Comparison of ENCODE assay signal across 8 cellular contexts in the genomic region with DNA sequence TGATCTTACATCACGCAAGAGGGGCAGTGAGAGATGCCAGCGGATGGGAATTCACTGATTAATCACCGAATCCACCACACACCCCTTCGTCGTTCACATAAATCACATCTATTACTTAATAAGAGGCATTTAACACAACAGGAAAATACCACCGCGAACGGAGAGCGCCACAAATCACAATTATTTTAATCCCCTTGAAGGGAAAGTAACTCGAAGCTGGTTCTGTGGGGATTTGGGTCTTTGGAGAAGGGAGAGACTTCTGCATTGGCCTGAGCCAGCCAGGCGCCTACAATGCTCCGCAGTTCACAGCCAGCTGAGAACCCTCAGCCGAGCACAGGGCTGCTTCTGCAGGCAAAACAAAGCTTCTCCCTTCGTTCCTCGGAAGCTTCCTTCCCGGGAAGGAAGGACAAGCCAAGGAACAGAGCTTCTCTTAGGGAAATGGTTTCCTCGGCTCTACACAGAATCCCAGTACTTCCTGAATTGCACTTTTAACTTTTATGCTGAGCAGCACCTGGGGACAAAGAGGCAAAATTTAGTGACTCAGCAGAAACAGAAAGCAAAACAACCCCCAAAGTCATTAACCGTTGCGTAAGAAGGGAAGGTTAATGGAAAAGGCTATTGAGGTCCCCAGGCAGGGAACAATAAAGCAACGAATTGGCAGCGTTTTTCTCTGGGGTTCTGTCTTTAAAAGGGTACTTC. TPM values are rescaled to one million over a fixed set of nuclear protein-coding genes. Genes with fewer than 3 reads are reported as not detected.
DNase-seq lines count a peak whose midpoint lies in the region; ATAC-seq, FAIRE-seq and TF ChIP-seq lines count a peak whose summit lies in the region.

Gene LRP1B, minus strand, starts transcription at position 1 of the 699 bp plus-strand sequence. CDS start 287 bp downstream, outside the sequence.

- H3K9me3 ChIP-seq in pancreas (no peaks in the 10 kb centered on the region), T-helper 17 cell (ENCODE audit: control insufficient read depth, low read length, poor library complexity, severe bottlenecking) (no peaks in the 10 kb centered on the region)

- H3K27me3 ChIP-seq in pancreas = peaks cover 0 to 5% (median 0%) of the 10 kb centered on the region in 4 donors

- H3K4me3 Mint-ChIP-seq in WTC11 = peak within 1 kb of the TSS; percentile 87
- no peak within 1 kb of the TSS for H3K4me3 Mint-ChIP-seq in T-helper 17 cell
- H3K4me3 Mint-ChIP-seq in activated naive CD4-positive, alpha-beta T cell treated with anti-CD3 and anti-CD28 coated beads for 36 hours = no peak within 1 kb of the TSS

- intact Hi-C loops in Right ventricle myocardium inferior (cut with DNase I) (no loop called here), cardiac septum (cut with DNase I) (no loop called here), head of caudate nucleus (cut with DNase I) (loop anchor here (2.0 kb wide), 1 partner anchor 176 kb away; no protein-coding TSS in a partner anchor), pancreas (cut with DNase I) (no loop called here)
- intact Hi-C loops in activated naive CD4-positive, alpha-beta T cell treated with anti-CD3 and anti-CD28 coated beads for 36 hours (cut with micrococcal nuclease) = no loop called here

- POLR2A ChIA-PET in WTC11 (lab: Charles Lee) = interaction anchor here (1.1 kb wide), 1 partner anchor 10 kb away, joined by 3 read pairs; no protein-coding TSS in a partner anchor

- TF ChIP-seq CTCF in WTC11 (IDR thresholded peaks at IDR 0.05) (no peak), pancreas (IDR thresholded peaks at IDR 0.05) (no peak)

- H3K4me1 ChIP-seq in pancreas = no peaks in the 10 kb centered on the region

- ATAC-seq in Right ventricle myocardium inferior (peak; percentile 37), HG03342 (IDR thresholded peaks at IDR 0.05; ENCODE audit: unreplicated experiment) (peak; percentile 56), WTC11 (peak; percentile 79), pancreas (peak; percentile 55 to 67 (median 66)), T-helper 17 cell (no peak)

- no peaks in the 10 kb centered on the region for H3K36me3 ChIP-seq in pancreas

- H3K9me3 Mint-ChIP-seq in WTC11 = no peaks in the 10 kb centered on the region
- peaks cover 2% of the 10 kb centered on the region for H3K9me3 Mint-ChIP-seq in activated naive CD4-positive, alpha-beta T cell treated with anti-CD3 and anti-CD28 coated beads for 36 hours

- H3K4me1 Mint-ChIP-seq in WTC11 (peaks cover 26% of the 10 kb centered on the region), T-helper 17 cell (peaks cover 5% of the 10 kb centered on the region)
- peaks cover 5% of the 10 kb centered on the region for H3K4me1 Mint-ChIP-seq in activated naive CD4-positive, alpha-beta T cell treated with anti-CD3 and anti-CD28 coated beads for 36 hours (ENCODE audit: low read depth)

- DNase-seq in Right ventricle myocardium inferior (ENCODE audit: missing footprints) (no peak), cardiac septum (ENCODE audit: low spot score) (no peak), WTC11 (ENCODE audit: low spot score) (peak; percentile 33), head of caudate nucleus (peak; percentile 13 to 80 (median 56)), pancreas (peak in 5 of 6 donors; percentile 11 to 53 (median 19)), T-helper 17 cell (no peak)
- no peak for DNase-seq in activated naive CD4-positive, alpha-beta T cell treated with anti-CD3 and anti-CD28 coated beads for 36 hours

- CTCF ChIA-PET in WTC11 (lab: Charles Lee) = interaction anchor here (1.7 kb wide), 1 partner anchor 9 kb away, joined by 10 read pairs; no protein-coding TSS in a partner anchor
- CTCF ChIA-PET in activated naive CD4-positive, alpha-beta T cell treated with anti-CD3 and anti-CD28 coated beads for 36 hours (lab: Charles Lee) = interaction anchor here (0.6 kb wide), 1 partner anchor 236 kb away, joined by 3 read pairs; no protein-coding TSS in a partner anchor

- H3K27ac ChIP-seq in pancreas = no peak within 1 kb of the TSS

- WGBS in pancreas, 2 donors = 0 to 1% methylated on average over 21 of the region's 21 CpGs

- peaks cover 44% of the 10 kb centered on the region for H3K27me3 Mint-ChIP-seq in WTC11 (ENCODE audit: low read depth)
- peaks cover 20% of the 10 kb centered on the region for H3K27me3 Mint-ChIP-seq in T-helper 17 cell
- H3K27me3 Mint-ChIP-seq in activated naive CD4-positive, alpha-beta T cell treated with anti-CD3 and anti-CD28 coated beads for 36 hours (ENCODE audit: low read depth) = peaks cover 33% of the 10 kb centered on the region

- no peaks in the 10 kb centered on the region for H3K36me3 Mint-ChIP-seq in WTC11
- no peaks in the 10 kb centered on the region for H3K36me3 Mint-ChIP-seq in T-helper 17 cell (ENCODE audit: low read depth)
- H3K36me3 Mint-ChIP-seq in activated naive CD4-positive, alpha-beta T cell treated with anti-CD3 and anti-CD28 coated beads for 36 hours (ENCODE audit: low read depth) = no peaks in the 10 kb centered on the region

- H3K4me3 ChIP-seq in pancreas = peak within 1 kb of the TSS; percentile 16 to 59 (median 45)

- no peak for FAIRE-seq in pancreas (lab: Jason Lieb, UNC)

- H3K27ac Mint-ChIP-seq in WTC11 (peak within 1 kb of the TSS; percentile 80; the same call in 1 of the 2 replicates), T-helper 17 cell (no peak within 1 kb of the TSS)
- no peak within 1 kb of the TSS for H3K27ac Mint-ChIP-seq in activated naive CD4-positive, alpha-beta T cell treated with anti-CD3 and anti-CD28 coated beads for 36 hours

TF ChIP-seq in WTC11, 78 proteins besides CTCF, POLR2A, EP300 and RAD21:
- TF ChIP-seq, protein P1, sequence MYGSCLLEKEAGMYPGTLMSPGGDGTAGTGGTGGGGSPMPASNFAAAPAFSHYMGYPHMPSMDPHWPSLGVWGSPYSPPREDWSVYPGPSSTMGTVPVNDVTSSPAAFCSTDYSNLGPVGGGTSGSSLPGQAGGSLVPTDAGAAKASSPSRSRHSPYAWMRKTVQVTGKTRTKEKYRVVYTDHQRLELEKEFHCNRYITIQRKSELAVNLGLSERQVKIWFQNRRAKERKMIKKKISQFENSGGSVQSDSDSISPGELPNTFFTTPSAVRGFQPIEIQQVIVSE (CRISPR knock-in tag; IDR thresholded peaks at IDR 0.05; ENCODE audit: borderline replicate concordance) = no peak
- TF ChIP-seq GRHL2 (CRISPR knock-in tag; IDR thresholded peaks at IDR 0.05; ENCODE audit: insufficient replicate concordance, severe bottlenecking) (no peak), NFE2L1 (CRISPR knock-in tag; IDR thresholded peaks at IDR 0.05) (peak; percentile 66), SOX15 (CRISPR knock-in tag; IDR thresholded peaks at IDR 0.05) (no peak), NR1H2 (CRISPR knock-in tag; IDR thresholded peaks at IDR 0.05) (no peak)

RNA-seq across cellular contexts. Expression of gene LRP1B, which starts in this region (rescaled TPM):
- total RNA-seq in Right ventricle myocardium inferior (not detected), cardiac septum (0.27 TPM), WTC11 (2021) (0.14 to 0.52 TPM (median 0.44 TPM) in 3 replicates), pancreas (under 1 TPM; 0.06 to 0.55 (median 0.25) TPM), T-helper 17 cell (under 1 TPM in 1 of 2 donors, not detected in 1; 0.02 TPM)
- polyA plus RNA-seq in pancreas = under 1 TPM; 0.08 to 0.40 TPM
- total RNA-seq in activated naive CD4-positive, alpha-beta T cell treated with anti-CD3 and anti-CD28 coated beads for 36 hours = not detected

Comparison
In these comparisons a context has a peak if more than half of its experiments do, and no peak if none do; other contexts are left out.
1. Peak in ATAC-seq in Right ventricle myocardium inferior; RNA of the gene not detected or under 1 TPM.
2. Peak in DNase-seq and ATAC-seq in WTC11; RNA of the gene not detected or under 1 TPM.
3. Peak in DNase-seq, ATAC-seq and H3K4me3 ChIP-seq in pancreas; RNA of the gene not detected or under 1 TPM.
4. DNase-seq: peak in head of caudate nucleus (42 of 42); none in Right ventricle myocardium inferior (single experiment), cardiac septum (single experiment), T-helper 17 cell (0 of 3) and activated naive CD4-positive, alpha-beta T cell treated with anti-CD3 and anti-CD28 coated beads for 36 hours (single experiment).